ENCODE assay signal across 9 cellular contexts in genomic region chr7:48298779-48299178, GRCh38.
A peak's percentile ranks its signal among the peaks of the same experiment; 100 is the strongest.
DNase-seq lines count a peak whose midpoint lies in the region; ATAC-seq and TF ChIP-seq lines count a peak whose summit lies in the region.
"Had no signal": no experiment of that assay in that cellular context is flagged by ENCODE, and none has a peak within 500 bp of the region (broad histone marks: within the 10 kb centered on the region; RNA-seq: fewer than 3 reads in every experiment).

No MANE protein-coding gene starts in this region.

- peak; percentile 95 for ATAC-seq in activated naive CD8-positive, alpha-beta T cell treated with anti-CD3 and anti-CD28 coated beads, Interleukin-2, amount 50 U/mL, for 24 hours
- peak; percentile 61 for ATAC-seq in HG03060 (IDR thresholded peaks at IDR 0.05; ENCODE audit: low read depth, unreplicated experiment)
- peak; percentile 97 to 98 for ATAC-seq in activated T-cell treated with anti-CD3 and anti-CD28 coated beads, Interleukin-2, amount 50 U/mL, for 72 hours (replicated peaks in 1 of 2)
- ATAC-seq in stimulated activated naive CD8-positive, alpha-beta T cell treated with anti-CD3 and anti-CD28 coated beads, Interleukin-15, amount 100 ng/mL, for 72 hours, result peak; percentile 84

- H3K36me3 ChIP-seq in CD4-positive, alpha-beta memory T cell (ENCODE audit: insufficient read depth, low read length), result no peaks in the 10 kb centered on the region

- peak; percentile 10 for DNase-seq in activated naive CD8-positive, alpha-beta T cell treated with anti-CD3 and anti-CD28 coated beads, Interleukin-2, amount 50 U/mL, for 24 hours
- no peak for DNase-seq in activated naive CD8-positive, alpha-beta T cell treated with anti-CD3 and anti-CD28 coated beads for 36 hours
- peak; percentile 44 to 63 for DNase-seq in activated T-cell treated with anti-CD3 and anti-CD28 coated beads, Interleukin-2, amount 50 U/mL, for 72 hours
- DNase-seq in stimulated activated naive CD8-positive, alpha-beta T cell treated with anti-CD3 and anti-CD28 coated beads, Interleukin-15, amount 100 ng/mL, for 72 hours, result peak in 1 of 2 donors; percentile 15
- no peak for DNase-seq in CD4-positive, alpha-beta memory T cell
- DNase-seq in Calu3, result no peak
- DNase-seq in NCI-H446 (lab: John Stamatoyannopoulos, UW), result no peak

- H3K27ac ChIP-seq in CD4-positive, alpha-beta memory T cell (ENCODE audit: low read depth, low read length), result no peak overlapping the region

- no peak for TF ChIP-seq CTCF in Calu3 (IDR thresholded peaks at IDR 0.05; ENCODE audit: unreplicated experiment)

- H3K9me3 Mint-ChIP-seq in activated naive CD8-positive, alpha-beta T cell treated with anti-CD3 and anti-CD28 coated beads, Interleukin-2, amount 50 U/mL, for 24 hours, result no peaks in the 10 kb centered on the region
- H3K9me3 Mint-ChIP-seq in activated naive CD8-positive, alpha-beta T cell treated with anti-CD3 and anti-CD28 coated beads for 36 hours, result peaks cover 1% of the 10 kb centered on the region
- H3K9me3 Mint-ChIP-seq in activated T-cell treated with anti-CD3 and anti-CD28 coated beads, Interleukin-2, amount 50 U/mL, for 72 hours, result no peaks in the 10 kb centered on the region
- H3K9me3 Mint-ChIP-seq in stimulated activated naive CD8-positive, alpha-beta T cell treated with anti-CD3 and anti-CD28 coated beads, Interleukin-15, amount 100 ng/mL, for 72 hours, result no peaks in the 10 kb centered on the region
- peaks cover 0 to 4% (median 0%) of the 10 kb centered on the region in 8 donors for H3K9me3 Mint-ChIP-seq in CD4-positive, alpha-beta memory T cell
- H3K9me3 Mint-ChIP-seq in Calu3 (ENCODE audit: low read depth, unreplicated experiment), result no peaks in the 10 kb centered on the region

- POLR2A ChIA-PET in CD4-positive, alpha-beta memory T cell (lab: Charles Lee; ENCODE audit: partially characterized antibody), result no interaction called here

- CTCF ChIA-PET in CD4-positive, alpha-beta memory T cell (lab: Charles Lee; ENCODE audit: partially characterized antibody), result interaction anchor here (0.9 to 1.8 kb wide), 2 partner anchors 9 to 12 kb away, joined by 3 to 5 read pairs; no protein-coding TSS in a partner anchor
- CTCF ChIA-PET in Calu3 (lab: Charles Lee), result interaction anchor here (0.9 to 1.1 kb wide), 5 partner anchors 10 to 161 kb away, joined by 3 to 4 read pairs (median 3); no protein-coding TSS in a partner anchor

- no peaks in the 10 kb centered on the region for H3K36me3 Mint-ChIP-seq in activated naive CD8-positive, alpha-beta T cell treated with anti-CD3 and anti-CD28 coated beads, Interleukin-2, amount 50 U/mL, for 24 hours (ENCODE audit: low read depth)
- no peaks in the 10 kb centered on the region for H3K36me3 Mint-ChIP-seq in activated naive CD8-positive, alpha-beta T cell treated with anti-CD3 and anti-CD28 coated beads for 36 hours
- H3K36me3 Mint-ChIP-seq in activated T-cell treated with anti-CD3 and anti-CD28 coated beads, Interleukin-2, amount 50 U/mL, for 72 hours (ENCODE audit: insufficient read depth in 2 of 2), result no peaks in the 10 kb centered on the region
- H3K36me3 Mint-ChIP-seq in CD4-positive, alpha-beta memory T cell, result no peaks in the 10 kb centered on the region
- no peaks in the 10 kb centered on the region for H3K36me3 Mint-ChIP-seq in Calu3 (ENCODE audit: insufficient read depth, unreplicated experiment)
- H3K36me3 Mint-ChIP-seq: activated naive CD8-positive, alpha-beta T cell had no signal

- peak overlapping the region; percentile 79 for H3K27ac Mint-ChIP-seq in activated naive CD8-positive, alpha-beta T cell treated with anti-CD3 and anti-CD28 coated beads, Interleukin-2, amount 50 U/mL, for 24 hours
- H3K27ac Mint-ChIP-seq in activated naive CD8-positive, alpha-beta T cell treated with anti-CD3 and anti-CD28 coated beads for 36 hours, result no peak overlapping the region
- peak overlapping the region; percentile 55 for H3K27ac Mint-ChIP-seq in activated T-cell treated with anti-CD3 and anti-CD28 coated beads, Interleukin-2, amount 50 U/mL, for 72 hours
- H3K27ac Mint-ChIP-seq in stimulated activated naive CD8-positive, alpha-beta T cell treated with anti-CD3 and anti-CD28 coated beads, Interleukin-15, amount 100 ng/mL, for 72 hours, result no peak overlapping the region
- H3K27ac Mint-ChIP-seq in CD4-positive, alpha-beta memory T cell, result no peak overlapping the region
- no peak overlapping the region for H3K27ac Mint-ChIP-seq in Calu3 (ENCODE audit: unreplicated experiment)
- H3K27ac Mint-ChIP-seq: activated naive CD8-positive, alpha-beta T cell had no signal

- H3K4me1 Mint-ChIP-seq in activated naive CD8-positive, alpha-beta T cell treated with anti-CD3 and anti-CD28 coated beads, Interleukin-2, amount 50 U/mL, for 24 hours, result peaks cover 16% of the 10 kb centered on the region
- peaks cover 4% of the 10 kb centered on the region for H3K4me1 Mint-ChIP-seq in activated naive CD8-positive, alpha-beta T cell treated with anti-CD3 and anti-CD28 coated beads for 36 hours
- peaks cover 21% of the 10 kb centered on the region for H3K4me1 Mint-ChIP-seq in activated T-cell treated with anti-CD3 and anti-CD28 coated beads, Interleukin-2, amount 50 U/mL, for 72 hours (ENCODE audit: low read depth)
- H3K4me1 Mint-ChIP-seq in stimulated activated naive CD8-positive, alpha-beta T cell treated with anti-CD3 and anti-CD28 coated beads, Interleukin-15, amount 100 ng/mL, for 72 hours, result no peaks in the 10 kb centered on the region
- H3K4me1 Mint-ChIP-seq in CD4-positive, alpha-beta memory T cell, result no peaks in the 10 kb centered on the region
- H3K4me1 Mint-ChIP-seq in Calu3 (ENCODE audit: low read depth, unreplicated experiment), result peaks cover 9% of the 10 kb centered on the region

- H3K27me3 ChIP-seq in CD4-positive, alpha-beta memory T cell (ENCODE audit: insufficient read depth, low read length), result no peaks in the 10 kb centered on the region

- H3K4me3 ChIP-seq in CD4-positive, alpha-beta memory T cell (ENCODE audit: low read length in 2 of 2), result no peak overlapping the region

- peaks cover 8% of the 10 kb centered on the region for H3K27me3 Mint-ChIP-seq in activated naive CD8-positive, alpha-beta T cell treated with anti-CD3 and anti-CD28 coated beads, Interleukin-2, amount 50 U/mL, for 24 hours
- H3K27me3 Mint-ChIP-seq in activated naive CD8-positive, alpha-beta T cell treated with anti-CD3 and anti-CD28 coated beads for 36 hours, result no peaks in the 10 kb centered on the region
- peaks cover 41% of the 10 kb centered on the region for H3K27me3 Mint-ChIP-seq in activated T-cell treated with anti-CD3 and anti-CD28 coated beads, Interleukin-2, amount 50 U/mL, for 72 hours (ENCODE audit: low read depth)
- H3K27me3 Mint-ChIP-seq in stimulated activated naive CD8-positive, alpha-beta T cell treated with anti-CD3 and anti-CD28 coated beads, Interleukin-15, amount 100 ng/mL, for 72 hours, result no peaks in the 10 kb centered on the region
- peaks cover 4% of the 10 kb centered on the region in 2 donors for H3K27me3 Mint-ChIP-seq in CD4-positive, alpha-beta memory T cell
- H3K27me3 Mint-ChIP-seq in Calu3 (ENCODE audit: unreplicated experiment), result no peaks in the 10 kb centered on the region
- H3K27me3 Mint-ChIP-seq: activated naive CD8-positive, alpha-beta T cell had no signal

- no TSS peak for BruUV-seq in Calu3 (replicated peaks; lab: Mats Ljungman, UMichigan)

- no peaks in the 10 kb centered on the region for H3K9me3 ChIP-seq in CD4-positive, alpha-beta memory T cell (ENCODE audit: control insufficient read depth in 1 of 2, low read length in 2 of 2)

- intact Hi-C loops in CD4-positive, alpha-beta memory T cell (cut with micrococcal nuclease), result no loop called here
- intact Hi-C loops in Calu3 (cut with micrococcal nuclease; ENCODE audit: unreplicated experiment), result loop anchor here (1.0 to 2.0 kb wide), 5 partner anchors 130 to 1554 kb away; no protein-coding TSS in a partner anchor

- no peak overlapping the region for H3K4me3 Mint-ChIP-seq in activated naive CD8-positive, alpha-beta T cell treated with anti-CD3 and anti-CD28 coated beads, Interleukin-2, amount 50 U/mL, for 24 hours
- no peak overlapping the region for H3K4me3 Mint-ChIP-seq in activated naive CD8-positive, alpha-beta T cell treated with anti-CD3 and anti-CD28 coated beads for 36 hours
- H3K4me3 Mint-ChIP-seq in activated T-cell treated with anti-CD3 and anti-CD28 coated beads, Interleukin-2, amount 50 U/mL, for 72 hours, result peak overlapping the region in 1 of 2 donors; percentile 23
- no peak overlapping the region for H3K4me3 Mint-ChIP-seq in stimulated activated naive CD8-positive, alpha-beta T cell treated with anti-CD3 and anti-CD28 coated beads, Interleukin-15, amount 100 ng/mL, for 72 hours
- no peak overlapping the region for H3K4me3 Mint-ChIP-seq in CD4-positive, alpha-beta memory T cell
- no peak overlapping the region for H3K4me3 Mint-ChIP-seq in Calu3 (ENCODE audit: low read depth, unreplicated experiment)
- H3K4me3 Mint-ChIP-seq: activated naive CD8-positive, alpha-beta T cell had no signal

- no peaks in the 10 kb centered on the region for H3K4me1 ChIP-seq in CD4-positive, alpha-beta memory T cell (ENCODE audit: insufficient read depth, low read length)

Comparison
In these comparisons a context has a peak if more than half of its experiments do, and no peak if none do; other contexts are left out.
1. DNase-seq: peak in activated naive CD8-positive, alpha-beta T cell treated with anti-CD3 and anti-CD28 coated beads, Interleukin-2, amount 50 U/mL, for 24 hours (single experiment) and activated T-cell treated with anti-CD3 and anti-CD28 coated beads, Interleukin-2, amount 50 U/mL, for 72 hours (2 of 2); none in activated naive CD8-positive, alpha-beta T cell treated with anti-CD3 and anti-CD28 coated beads for 36 hours (single experiment), CD4-positive, alpha-beta memory T cell (0 of 5), Calu3 (single experiment) and NCI-H446 (0 of 2).
2. H3K27ac Mint-ChIP-seq: peak in activated naive CD8-positive, alpha-beta T cell treated with anti-CD3 and anti-CD28 coated beads, Interleukin-2, amount 50 U/mL, for 24 hours (single experiment) and activated T-cell treated with anti-CD3 and anti-CD28 coated beads, Interleukin-2, amount 50 U/mL, for 72 hours (single experiment); none in activated naive CD8-positive, alpha-beta T cell treated with anti-CD3 and anti-CD28 coated beads for 36 hours (single experiment), stimulated activated naive CD8-positive, alpha-beta T cell treated with anti-CD3 and anti-CD28 coated beads, Interleukin-15, amount 100 ng/mL, for 72 hours (0 of 2), CD4-positive, alpha-beta memory T cell (0 of 7) and Calu3 (single experiment).
3. Peak in every context shown above with its lines, with median percentiles within 50 percentile points of each other: ATAC-seq.